ENCODE assay signal across 29 cellular contexts in genomic region chr9:114946013-114946412, GRCh38. TPM values are rescaled to one million over a fixed set of nuclear protein-coding genes. Genes with fewer than 3 reads are reported as not detected.
"Had no signal": no experiment of that assay in that cellular context is flagged by ENCODE, and none has a peak within 500 bp of the region (broad histone marks: within the 10 kb centered on the region; RNA-seq: fewer than 3 reads in every experiment).

No MANE protein-coding gene starts in this region.

- H3K4me1 ChIP-seq: esophagus squamous epithelium, left lung, prostate gland, right atrium auricular region, sigmoid colon, spleen, testis, tibial artery had no signal

- H3K27ac ChIP-seq: esophagus squamous epithelium, left lung, prostate gland, right atrium auricular region, sigmoid colon, spleen, testis, tibial artery had no signal

- ATAC-seq: left lung; naive thymus-derived CD8-positive, alpha-beta T cell; stimulated activated memory B cell treated with anti-CD40 and anti-IgM and Interleukin-4, amounts not matched to agents 10 μg/mL and 1 μg/mL and 100 μg/mL, for 72 hours; stimulated activated naive CD8-positive, alpha-beta T cell treated with anti-CD3 and anti-CD28 coated beads, Interleukin-15, Interleukin-2, amounts not matched to agents 100 U/mL and 50 U/mL, for 24 hours had no signal

- H3K27me3 Mint-ChIP-seq: naive thymus-derived CD8-positive, alpha-beta T cell had no signal

- DNase-seq: cortex of kidney; effector memory CD4-positive, alpha-beta T cell; erythroblast; esophagus squamous epithelium; foreskin melanocyte; glutamatergic neuron; heart right ventricle; hippocampal formation; left cardiac atrium; left lung; mesenchymal stem cell; midbrain; naive thymus-derived CD8-positive, alpha-beta T cell; nephron progenitor cell; nucleus accumbens; sigmoid colon; spleen; stimulated activated CD4-positive, alpha-beta T cell treated with anti-CD3 and anti-CD28 coated beads, Interleukin-4, amount 100 ng/mL, for 4 hours; stimulated activated naive CD8-positive, alpha-beta T cell treated with anti-CD3 and anti-CD28 coated beads, Interleukin-15, Interleukin-2, amounts not matched to agents 100 U/mL and 50 U/mL, for 24 hours; substantia nigra; testis; tibial artery had no signal

- H3K4me3 ChIP-seq: esophagus squamous epithelium, heart right ventricle, left lung, prostate gland, right atrium auricular region, sigmoid colon, spleen, testis, tibial artery had no signal

- H3K27me3 ChIP-seq: esophagus squamous epithelium, left lung, right atrium auricular region, sigmoid colon, spleen, testis, tibial artery had no signal

- H3K4me1 Mint-ChIP-seq: nephron progenitor cell; stimulated activated memory B cell treated with anti-CD40 and anti-IgM and Interleukin-4, amounts not matched to agents 10 μg/mL and 1 μg/mL and 100 μg/mL, for 72 hours had no signal

- H3K36me3 ChIP-seq: esophagus squamous epithelium, heart right ventricle, left lung, prostate gland, right atrium auricular region, sigmoid colon, spleen, tibial artery had no signal

- H3K9me3 ChIP-seq: esophagus squamous epithelium, left lung, prostate gland, right atrium auricular region, sigmoid colon, spleen, testis, tibial artery had no signal

- H3K27ac Mint-ChIP-seq: naive thymus-derived CD8-positive, alpha-beta T cell; nephron progenitor cell; stimulated activated memory B cell treated with anti-CD40 and anti-IgM and Interleukin-4, amounts not matched to agents 10 μg/mL and 1 μg/mL and 100 μg/mL, for 72 hours; type B pancreatic cell had no signal

- H3K9me3 Mint-ChIP-seq: naive thymus-derived CD8-positive, alpha-beta T cell; nephron progenitor cell; stimulated activated memory B cell treated with anti-CD40 and anti-IgM and Interleukin-4, amounts not matched to agents 10 μg/mL and 1 μg/mL and 100 μg/mL, for 72 hours; type B pancreatic cell had no signal

- H3K4me3 Mint-ChIP-seq: naive thymus-derived CD8-positive, alpha-beta T cell; nephron progenitor cell; stimulated activated memory B cell treated with anti-CD40 and anti-IgM and Interleukin-4, amounts not matched to agents 10 μg/mL and 1 μg/mL and 100 μg/mL, for 72 hours; type B pancreatic cell had no signal

- H3K36me3 Mint-ChIP-seq: naive thymus-derived CD8-positive, alpha-beta T cell; stimulated activated memory B cell treated with anti-CD40 and anti-IgM and Interleukin-4, amounts not matched to agents 10 μg/mL and 1 μg/mL and 100 μg/mL, for 72 hours; type B pancreatic cell had no signal

RNA-seq across cellular contexts. Expression of gene TNFSF8, which starts 15.6 kb away (rescaled TPM):
- total RNA-seq: kidney epithelial cell, lung microvascular endothelial cell, osteocyte had no signal
